ENCODE assay signal across 8 cellular contexts in genomic region chr10:133275683-133276092, GRCh38. TPM values are rescaled to one million over a fixed set of nuclear protein-coding genes. Genes with fewer than 3 reads are reported as not detected.
DNase-seq lines count a peak whose midpoint lies in the region; ATAC-seq lines count a peak whose summit lies in the region.

No MANE protein-coding gene starts in this region.

- peak overlapping the region; percentile 93 for H3K27ac ChIP-seq in CD8-positive, alpha-beta memory T cell (ENCODE audit: low read depth, low read length)
- H3K27ac ChIP-seq in neuronal stem cell (replicated peaks; ENCODE audit: low read length) = no peak overlapping the region

- no peak overlapping the region for H2BK12ac ChIP-seq in neuronal stem cell (ENCODE audit: low read length)

- H3K4ac ChIP-seq in neuronal stem cell (ENCODE audit: low read length) = no peak overlapping the region

- H3K9me3 ChIP-seq in CD8-positive, alpha-beta memory T cell (ENCODE audit: low read length) = no peaks in the 10 kb centered on the region
- H3K9me3 ChIP-seq in neuronal stem cell (replicated peaks in 1 of 2; ENCODE audit: control insufficient read depth in 2 of 2, insufficient read depth in 1 of 2, low read depth in 1 of 2, low read length in 2 of 2) = peaks cover 0 to 2% of the 10 kb centered on the region in 2 donors

- peak overlapping the region; percentile 88 to 97 (median 91) for H3K4me3 Mint-ChIP-seq in CD8-positive, alpha-beta memory T cell

- no peaks in the 10 kb centered on the region for H3K27me3 ChIP-seq in CD8-positive, alpha-beta memory T cell (ENCODE audit: insufficient read depth, low read length, poor library complexity, severe bottlenecking)
- peaks cover 0 to 13% (median 6%) of the 10 kb centered on the region in 3 experiments for H3K27me3 ChIP-seq in neuronal stem cell (ENCODE audit: control insufficient read depth in 3 of 3, insufficient read depth in 3 of 3, low read depth in 1 of 3, low read length in 3 of 3)

- no CpG with 5 or more reads among the region's 12 CpGs for WGBS in neuronal stem cell (ENCODE audit: extremely low coverage in 2 of 2, insufficient read length in 2 of 2, insufficient replicate concordance in 1 of 2), 2 donors

- H3K4me3 ChIP-seq in CD8-positive, alpha-beta memory T cell (ENCODE audit: low read length) = peak overlapping the region; percentile 88
- no peak overlapping the region for H3K4me3 ChIP-seq in neuronal stem cell (ENCODE audit: low read length in 2 of 2)

- H2BK15ac ChIP-seq in neuronal stem cell (ENCODE audit: low read length) = no peak overlapping the region

- no peak overlapping the region for H3K23ac ChIP-seq in neuronal stem cell (ENCODE audit: low read depth, low read length, poor library complexity)

- CTCF ChIA-PET in CD8-positive, alpha-beta memory T cell (lab: Charles Lee) = interaction anchor here (0.8 to 3.5 kb wide), 9 partner anchors 9 to 131 kb away, joined by 3 to 17 read pairs (median 5); no protein-coding TSS in a partner anchor

- no peak overlapping the region for H4K8ac ChIP-seq in neuronal stem cell (ENCODE audit: low read depth, low read length)

- H2BK120ac ChIP-seq in neuronal stem cell (ENCODE audit: low read depth, low read length) = peak overlapping the region; percentile 61

- POLR2A ChIA-PET in CD8-positive, alpha-beta memory T cell (lab: Charles Lee) = interaction anchor here (1.0 to 1.5 kb wide), 5 partner anchors 11 to 114 kb away, joined by 3 to 8 read pairs (median 5); no protein-coding TSS in a partner anchor

- H3K27ac Mint-ChIP-seq in CD8-positive, alpha-beta memory T cell = peak overlapping the region; percentile 93 to 99 (median 96)

- H2BK5ac ChIP-seq in neuronal stem cell (ENCODE audit: low read length) = peak overlapping the region; percentile 87

- ATAC-seq in GM19463 (IDR thresholded peaks at IDR 0.05; ENCODE audit: unreplicated experiment) = peak; percentile 40
- peak; percentile 20 for ATAC-seq in HG03521 (IDR thresholded peaks at IDR 0.05; ENCODE audit: unreplicated experiment)

- H3K9me3 Mint-ChIP-seq in CD8-positive, alpha-beta memory T cell = no peaks in the 10 kb centered on the region

- H3K36me3 Mint-ChIP-seq in CD8-positive, alpha-beta memory T cell = peaks cover 0 to 34% (median 0%) of the 10 kb centered on the region in 3 donors

- peaks cover 3% of the 10 kb centered on the region for H3K36me3 ChIP-seq in CD8-positive, alpha-beta memory T cell (ENCODE audit: insufficient read depth, low read length)
- H3K36me3 ChIP-seq in neuronal stem cell (replicated peaks in 1 of 2; ENCODE audit: control insufficient read depth in 2 of 2, insufficient read depth in 2 of 2, low read length in 2 of 2) = peaks cover 7 to 19% of the 10 kb centered on the region in 2 donors

- H3K27me3 Mint-ChIP-seq in CD8-positive, alpha-beta memory T cell = no peaks in the 10 kb centered on the region

- H3K14ac ChIP-seq in neuronal stem cell (ENCODE audit: low read length) = peak overlapping the region; percentile 82

- peak in 3 of 5 donors; percentile 36 to 68 (median 44) for DNase-seq in CD8-positive, alpha-beta memory T cell
- peak; percentile 81 for DNase-seq in activated effector memory CD4-positive, alpha-beta T cell treated with anti-CD3 and anti-CD28 coated beads, Interleukin-2, amount 50 U/mL, for 16 hours
- DNase-seq in neuronal stem cell (ENCODE audit: low spot score) (no peak), NCI-H146 (lab: John Stamatoyannopoulos, UW) (no peak), AG08396 (ENCODE audit: low spot score) (no peak), NCI-H526 treated with DMSO at 0.1 percent for 48 hours (lab: John Stamatoyannopoulos, UW) (no peak)

- peaks cover 45% of the 10 kb centered on the region for H3K4me1 ChIP-seq in CD8-positive, alpha-beta memory T cell (ENCODE audit: insufficient read depth, low read length)
- peaks cover 8 to 15% of the 10 kb centered on the region in 2 donors for H3K4me1 ChIP-seq in neuronal stem cell (ENCODE audit: control insufficient read depth in 2 of 2, insufficient read depth in 1 of 2, low read depth in 1 of 2, low read length in 2 of 2)

- H4K91ac ChIP-seq in neuronal stem cell (ENCODE audit: low read depth, low read length, poor library complexity) = no peak overlapping the region

- peaks cover 23 to 54% (median 34%) of the 10 kb centered on the region in 3 donors for H3K4me1 Mint-ChIP-seq in CD8-positive, alpha-beta memory T cell

- no peak overlapping the region for H3K9ac ChIP-seq in neuronal stem cell (ENCODE audit: low read depth, low read length, poor library complexity)

- H3K4me2 ChIP-seq in neuronal stem cell (ENCODE audit: insufficient read depth, low read length, poor library complexity, severe bottlenecking) = no peak overlapping the region

- H2AK5ac ChIP-seq in neuronal stem cell (ENCODE audit: low read depth, low read length) = no peak overlapping the region

- H2AFZ ChIP-seq in neuronal stem cell (ENCODE audit: low read length) = peak overlapping the region; percentile 72

- peak overlapping the region; percentile 64 for H3K18ac ChIP-seq in neuronal stem cell (ENCODE audit: low read length)

- peaks cover 3% of the 10 kb centered on the region for H3K79me1 ChIP-seq in neuronal stem cell (ENCODE audit: low read depth, low read length)

RNA-seq across cellular contexts. Expression of gene ADAM8, which starts 1.0 kb away (rescaled TPM):
- total RNA-seq in CD8-positive, alpha-beta memory T cell = 10 to 100 TPM; 67.0 to 70.0 TPM
- 74.9 TPM for polyA plus RNA-seq in CD8-positive, alpha-beta memory T cell
- 1.1 TPM for polyA plus RNA-seq in neuronal stem cell (2013, experiment 1 of 2)
- polyA plus RNA-seq in neuronal stem cell (2013, experiment 2 of 2) = 1.3 TPM

RNA-seq across cellular contexts. Expression of gene TUBGCP2, which starts 33.0 kb away (rescaled TPM):
- 10 to 100 TPM; 67.9 to 68.1 TPM for total RNA-seq in CD8-positive, alpha-beta memory T cell
- polyA plus RNA-seq in CD8-positive, alpha-beta memory T cell = 39.9 TPM
- polyA plus RNA-seq in neuronal stem cell (2013, experiment 1 of 2) = 33.5 TPM
- 35.6 TPM for polyA plus RNA-seq in neuronal stem cell (2013, experiment 2 of 2)

RNA-seq across cellular contexts. Expression of gene ZNF511, which starts 33.0 kb away (rescaled TPM):
- 10 to 100 TPM; 82.2 to 83.2 TPM for total RNA-seq in CD8-positive, alpha-beta memory T cell
- 90.8 TPM for polyA plus RNA-seq in CD8-positive, alpha-beta memory T cell
- polyA plus RNA-seq in neuronal stem cell (2013, experiment 1 of 2) = 40.1 TPM
- polyA plus RNA-seq in neuronal stem cell (2013, experiment 2 of 2) = 35.5 TPM

RNA-seq across cellular contexts. Expression of gene VENTX, which starts 38.0 kb away (rescaled TPM):
- total RNA-seq in CD8-positive, alpha-beta memory T cell = not detected
- not detected for polyA plus RNA-seq in CD8-positive, alpha-beta memory T cell
- 0.42 TPM for polyA plus RNA-seq in neuronal stem cell (2013, experiment 1 of 2)
- 0.35 TPM for polyA plus RNA-seq in neuronal stem cell (2013, experiment 2 of 2)

RNA-seq across cellular contexts. Expression of gene UTF1, which starts 45.7 kb away (rescaled TPM):
- total RNA-seq in CD8-positive, alpha-beta memory T cell = not detected
- polyA plus RNA-seq in CD8-positive, alpha-beta memory T cell = not detected
- 0.35 TPM for polyA plus RNA-seq in neuronal stem cell (2013, experiment 1 of 2)
- 0.33 TPM for polyA plus RNA-seq in neuronal stem cell (2013, experiment 2 of 2)

Comparison
In these comparisons a context has a peak if more than half of its experiments do, and no peak if none do; other contexts are left out.
1. DNase-seq: peak in CD8-positive, alpha-beta memory T cell (3 of 5) and activated effector memory CD4-positive, alpha-beta T cell treated with anti-CD3 and anti-CD28 coated beads, Interleukin-2, amount 50 U/mL, for 16 hours (single experiment); none in neuronal stem cell (single experiment), NCI-H146 (single experiment), AG08396 (single experiment) and NCI-H526 treated with DMSO at 0.1 percent for 48 hours (single experiment).